ENCODE assay signal across 15 cellular contexts in the genomic region with DNA sequence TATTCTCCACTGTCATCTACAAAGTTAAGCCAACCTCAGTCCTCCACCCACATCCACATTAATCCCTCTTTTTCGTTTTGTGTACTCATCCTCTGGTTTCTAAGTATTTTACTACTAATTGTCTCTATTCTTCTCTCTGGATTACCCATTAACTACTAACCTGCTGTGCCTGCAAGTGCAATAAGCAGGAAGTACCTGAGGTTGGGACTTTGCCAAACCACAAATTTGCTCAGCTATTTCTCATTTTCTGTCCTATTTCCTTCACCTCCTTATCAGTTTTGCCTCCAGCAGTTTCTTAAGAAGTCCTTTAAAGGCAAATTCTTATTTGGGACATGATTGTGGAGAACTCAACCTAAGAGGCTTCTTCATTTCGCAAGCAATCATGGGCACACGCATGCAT.
DNase-seq lines count a peak whose midpoint lies in the region; ATAC-seq and TF ChIP-seq lines count a peak whose summit lies in the region.
"Had no signal": no experiment of that assay in that cellular context is flagged by ENCODE, and none has a peak within 500 bp of the region (broad histone marks: within the 10 kb centered on the region; RNA-seq: fewer than 3 reads in every experiment).

No MANE protein-coding gene starts in this region.

- H3K4me3 ChIP-seq in breast epithelium = no peak overlapping the region
- H3K4me3 ChIP-seq in colonic mucosa = no peak overlapping the region
- H3K4me3 ChIP-seq: vagina had no signal

- H3K27ac ChIP-seq in breast epithelium = no peak overlapping the region
- H3K27ac ChIP-seq in colonic mucosa = no peak overlapping the region
- H3K27ac ChIP-seq: vagina, WERI-Rb-1 had no signal

- H3K9me3 ChIP-seq in breast epithelium (no peaks in the 10 kb centered on the region), colonic mucosa (no peaks in the 10 kb centered on the region), T-helper 17 cell (ENCODE audit: control insufficient read depth, low read length, poor library complexity, severe bottlenecking) (no peaks in the 10 kb centered on the region)
- H3K9me3 ChIP-seq: vagina had no signal

- peaks cover 9% of the 10 kb centered on the region for H3K4me1 Mint-ChIP-seq in MCF 10A (ENCODE audit: insufficient read depth, unreplicated experiment)
- no peaks in the 10 kb centered on the region for H3K4me1 Mint-ChIP-seq in T-helper 17 cell

- no peak for TF ChIP-seq POLR2A in breast epithelium (IDR thresholded peaks at IDR 0.05)

- POLR2A ChIA-PET in MCF 10A (lab: Yijun Ruan, JAX) = no interaction called here

- H3K9me3 Mint-ChIP-seq in MCF 10A (ENCODE audit: unreplicated experiment) = no peaks in the 10 kb centered on the region

- H3K27ac Mint-ChIP-seq in MCF 10A (ENCODE audit: low read depth, unreplicated experiment) = no peak overlapping the region
- H3K27ac Mint-ChIP-seq in T-helper 17 cell = no peak overlapping the region

- DNase-seq in MCF 10A (ENCODE audit: unreplicated experiment) (peak; percentile 33), breast epithelium (ENCODE audit: low spot score in 2 of 2) (no peak), NCI-H1048 (lab: John Stamatoyannopoulos, UW) (peak; percentile 41), colonic mucosa (peak; percentile 36), T-helper 17 cell (no peak)
- DNase-seq in activated effector memory CD4-positive, alpha-beta T cell treated with Interleukin-2 at 50 U/mL for 16 hours = no peak
- DNase-seq in NK-92 treated with Interleukin-12 subunit alpha and Interleukin-12 subunit beta, amount 100 ng/mL, for 24 hours (lab: John Stamatoyannopoulos, UW) = no peak
- DNase-seq: activated T-cell treated with anti-CD3 and anti-CD28 coated beads for 4 hours; effector CD4-positive, alpha-beta T cell; glutamatergic neuron; nucleus accumbens; stimulated activated CD4-positive, alpha-beta T cell treated with anti-CD3 and anti-CD28 coated beads, Interleukin-12 subunit alpha, Interleukin-12 subunit beta, amount 100 ng/mL, for 4 hours; WERI-Rb-1 had no signal

- ATAC-seq in T-helper 17 cell (no peak), HG02973 (IDR thresholded peaks at IDR 0.05; ENCODE audit: unreplicated experiment) (no peak)

- no peak overlapping the region for H3K9ac ChIP-seq in colonic mucosa (ENCODE audit: low read depth in 2 of 2, low read length in 2 of 2)

- no TSS peak for BruUV-seq in MCF 10A (replicated peaks; lab: Mats Ljungman, UMichigan)

- no peaks in the 10 kb centered on the region for H3K4me1 ChIP-seq in breast epithelium
- no peaks in the 10 kb centered on the region for H3K4me1 ChIP-seq in colonic mucosa
- H3K4me1 ChIP-seq: vagina had no signal

- intact Hi-C loops in MCF 10A (cut with micrococcal nuclease) (no loop called here), breast epithelium (cut with DNase I; ENCODE audit: low total_unique reads) (no loop called here), colonic mucosa (cut with DNase I) (no loop called here)

- H3K36me3 Mint-ChIP-seq in MCF 10A (ENCODE audit: insufficient read depth, unreplicated experiment) (no peaks in the 10 kb centered on the region), T-helper 17 cell (ENCODE audit: low read depth) (no peaks in the 10 kb centered on the region)

- CTCF ChIA-PET in MCF 10A (lab: Yijun Ruan, JAX) = no interaction called here

- H3K36me3 ChIP-seq in breast epithelium (no peaks in the 10 kb centered on the region), colonic mucosa (no peaks in the 10 kb centered on the region)
- H3K36me3 ChIP-seq: vagina, WERI-Rb-1 had no signal

- TF ChIP-seq CTCF in MCF 10A (IDR thresholded peaks at IDR 0.05; ENCODE audit: unreplicated experiment) = no peak
- TF ChIP-seq CTCF in breast epithelium (IDR thresholded peaks at IDR 0.05) = no peak
- TF ChIP-seq CTCF in colonic mucosa (IDR thresholded peaks at IDR 0.05) = no peak

- H3K27me3 ChIP-seq in breast epithelium (no peaks in the 10 kb centered on the region), colonic mucosa (no peaks in the 10 kb centered on the region)
- H3K27me3 ChIP-seq: vagina had no signal

- H3K4me3 Mint-ChIP-seq in MCF 10A (ENCODE audit: unreplicated experiment) = no peak overlapping the region
- H3K4me3 Mint-ChIP-seq in T-helper 17 cell = no peak overlapping the region

- H3K27me3 Mint-ChIP-seq in MCF 10A (ENCODE audit: insufficient read depth, unreplicated experiment) = no peaks in the 10 kb centered on the region
- H3K27me3 Mint-ChIP-seq in T-helper 17 cell = no peaks in the 10 kb centered on the region

Comparison
In these comparisons a context has a peak if more than half of its experiments do, and no peak if none do; other contexts are left out.
1. DNase-seq: peak in MCF 10A (single experiment), NCI-H1048 (single experiment) and colonic mucosa (single experiment); none in breast epithelium (0 of 2), T-helper 17 cell (0 of 3), activated effector memory CD4-positive, alpha-beta T cell treated with Interleukin-2 at 50 U/mL for 16 hours (single experiment) and NK-92 treated with Interleukin-12 subunit alpha and Interleukin-12 subunit beta, amount 100 ng/mL, for 24 hours (single experiment).